In the genomic region with DNA sequence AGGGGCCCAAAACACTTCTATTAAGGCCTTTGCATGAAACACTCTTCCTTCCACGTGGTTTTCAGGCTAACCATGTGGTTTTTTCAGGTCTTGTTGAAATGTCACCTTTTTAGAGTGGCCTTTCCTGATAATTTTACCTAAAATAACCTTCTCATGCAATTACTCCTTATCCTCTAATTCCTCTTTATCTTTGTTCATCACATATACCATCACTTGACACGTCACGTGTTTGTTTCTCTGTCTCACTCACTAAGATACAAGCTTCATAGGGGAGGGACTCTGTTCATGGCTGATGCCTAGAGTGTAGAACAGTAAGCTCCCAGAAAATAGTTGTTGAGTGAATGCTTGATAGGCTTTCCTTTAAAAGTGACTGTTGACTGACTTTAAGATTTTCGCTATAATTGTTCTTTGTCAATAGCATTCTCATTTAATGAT, we compare ENCODE assay signal across 24 cellular contexts.
DNase-seq lines count a peak whose midpoint lies in the region; ATAC-seq and TF ChIP-seq lines count a peak whose summit lies in the region.
"Had no signal": no experiment of that assay in that cellular context is flagged by ENCODE, and none has a peak within 500 bp of the region (broad histone marks: within the 10 kb centered on the region; RNA-seq: fewer than 3 reads in every experiment).

No MANE protein-coding gene starts in this region.

- H3K36me3 ChIP-seq in left ventricle myocardium inferior (no peaks in the 10 kb centered on the region), HEK293 (ENCODE audit: control insufficient read depth in 2 of 2, insufficient read depth in 1 of 2, low read length in 2 of 2) (no peaks in the 10 kb centered on the region)

- H3K27ac ChIP-seq in left ventricle myocardium inferior (replicated peaks) = peak overlapping the region; percentile 1
- no peak overlapping the region for H3K27ac ChIP-seq in right cardiac atrium (ENCODE audit: low read length)
- no peak overlapping the region for H3K27ac ChIP-seq in HEK293 (ENCODE audit: extremely low read depth, low read depth, low read length)
- H3K27ac ChIP-seq: A549 had no signal

- H3K36me3 Mint-ChIP-seq in brain = no peaks in the 10 kb centered on the region
- H3K36me3 Mint-ChIP-seq in stimulated activated naive B cell treated with anti-CD40 and anti-IgM and Interleukin-4, amounts not matched to agents 10 μg/mL and 1 μg/mL and 100 μg/mL, for 72 hours = no peaks in the 10 kb centered on the region
- H3K36me3 Mint-ChIP-seq: activated naive CD8-positive, alpha-beta T cell treated with anti-CD3 and anti-CD28 coated beads, Interleukin-2, amount 10 ng/mL, durations not matched to agents 7 days and 5 days; naive B cell had no signal

- CTCF ChIA-PET in HEK293 (lab: Yijun Ruan, JAX) = no interaction called here

- no peak for ATAC-seq in right cardiac atrium
- ATAC-seq in stimulated activated naive B cell treated with anti-CD40 and anti-IgM and Interleukin-4, amounts not matched to agents 10 μg/mL and 1 μg/mL and 100 μg/mL, for 72 hours (replicated peaks) = peak; percentile 41 to 63
- no peak for ATAC-seq in esophagus mucosa
- ATAC-seq: A549, left ventricle myocardium superior had no signal

- H3K4me1 Mint-ChIP-seq in brain = peaks cover 15% of the 10 kb centered on the region
- peaks cover 12 to 26% of the 10 kb centered on the region in 2 donors for H3K4me1 Mint-ChIP-seq in stimulated activated naive B cell treated with anti-CD40 and anti-IgM and Interleukin-4, amounts not matched to agents 10 μg/mL and 1 μg/mL and 100 μg/mL, for 72 hours

- H3K4me3 ChIP-seq in left ventricle myocardium inferior = no peak overlapping the region
- no peak overlapping the region for H3K4me3 ChIP-seq in right cardiac atrium (ENCODE audit: low read length)
- no peak overlapping the region for H3K4me3 ChIP-seq in HEK293 (ENCODE audit: low read depth, low read length)
- H3K4me3 ChIP-seq: A549 had no signal

- H3K27me3 ChIP-seq in left ventricle myocardium inferior (ENCODE audit: low read depth) (no peaks in the 10 kb centered on the region), right cardiac atrium (ENCODE audit: control insufficient read depth, insufficient read depth) (no peaks in the 10 kb centered on the region)

- no peak for DNase-seq in left ventricle myocardium inferior
- no peak for DNase-seq in right cardiac atrium
- no peak for DNase-seq in stimulated activated naive B cell treated with anti-CD40 and anti-IgM and Interleukin-4, amounts not matched to agents 10 μg/mL and 1 μg/mL and 100 μg/mL, for 72 hours
- DNase-seq in COLO668 (lab: John Stamatoyannopoulos, UW; ENCODE audit: unreplicated experiment) = no peak
- DNase-seq in NCI-H82 treated with DMSO at 0.1 percent for 48 hours (lab: John Stamatoyannopoulos, UW; ENCODE audit: unreplicated experiment) = no peak
- DNase-seq: activated CD4-positive, alpha-beta T cell treated with anti-CD3 and anti-CD28 coated beads for 1 hour; activated naive CD8-positive, alpha-beta T cell treated with anti-CD3 and anti-CD28 coated beads, Interleukin-2, amount 10 ng/mL, durations not matched to agents 7 days and 5 days; activated T-cell treated with anti-CD3 and anti-CD28 coated beads for 4 hours; AML-193; left ventricle myocardium superior; naive B cell; NCI-H1105 treated with DMSO at 0.1 percent for 48 hours; NCI-H1930; NCI-H2227 treated with DMSO at 0.1 percent for 48 hours; nucleus accumbens; small intestine; stimulated activated CD8-positive, alpha-beta memory T cell treated with anti-CD3 and anti-CD28 coated beads, Interleukin-4, amount 100 ng/mL, for 48 hours; T-helper 1 cell; trophoblast cell had no signal

- no peaks in the 10 kb centered on the region for H3K9me3 ChIP-seq in left ventricle myocardium inferior (replicated peaks)
- H3K9me3 ChIP-seq in right cardiac atrium (ENCODE audit: control insufficient read depth, low read length) = no peaks in the 10 kb centered on the region
- no peaks in the 10 kb centered on the region for H3K9me3 ChIP-seq in HEK293 (ENCODE audit: control insufficient read depth, insufficient read depth, low read depth, low read length)
- H3K9me3 ChIP-seq: A549 had no signal

- TF ChIP-seq CTCF in left ventricle myocardium inferior (IDR thresholded peaks at IDR 0.05; ENCODE audit: borderline replicate concordance) (no peak), HEK293 (tag by site-specific recombination; IDR thresholded peaks at IDR 0.05) (no peak), brain (conservative IDR thresholded peaks at IDR 0.05) (no peak)

- POLR2A ChIA-PET in HEK293 (lab: Yijun Ruan, JAX) = no interaction called here

- H3K4me1 ChIP-seq in left ventricle myocardium inferior = peaks cover 85% of the 10 kb centered on the region
- H3K4me1 ChIP-seq in right cardiac atrium (ENCODE audit: control insufficient read depth, insufficient read depth, low read length) = peaks cover 3% of the 10 kb centered on the region
- peaks cover 16% of the 10 kb centered on the region; the same call in 1 of the 2 replicates for H3K4me1 ChIP-seq in HEK293 (ENCODE audit: control insufficient read depth, insufficient read depth, low read length)

- intact Hi-C loops in left ventricle myocardium inferior (cut with micrococcal nuclease) = no loop called here
- intact Hi-C loops in right cardiac atrium (cut with DNase I) = loop anchor here in 1 of 4 donors (10.0 kb wide), 1 partner anchor 98 kb away; no protein-coding TSS in a partner anchor

- peak overlapping the region in 3 of 5 experiments; percentile 22 to 67 (median 36) for H3K4me3 Mint-ChIP-seq in brain
- H3K4me3 Mint-ChIP-seq in stimulated activated naive B cell treated with anti-CD40 and anti-IgM and Interleukin-4, amounts not matched to agents 10 μg/mL and 1 μg/mL and 100 μg/mL, for 72 hours = no peak overlapping the region
- H3K4me3 Mint-ChIP-seq: activated naive CD8-positive, alpha-beta T cell treated with anti-CD3 and anti-CD28 coated beads, Interleukin-2, amount 10 ng/mL, durations not matched to agents 7 days and 5 days; central memory CD8-positive, alpha-beta T cell; naive B cell had no signal

- peak overlapping the region in 3 of 5 experiments; percentile 5 to 50 (median 40) for H3K27ac Mint-ChIP-seq in brain
- peak overlapping the region; percentile 72 for H3K27ac Mint-ChIP-seq in stimulated activated naive B cell treated with anti-CD40 and anti-IgM and Interleukin-4, amounts not matched to agents 10 μg/mL and 1 μg/mL and 100 μg/mL, for 72 hours
- H3K27ac Mint-ChIP-seq: activated naive CD8-positive, alpha-beta T cell treated with anti-CD3 and anti-CD28 coated beads, Interleukin-2, amount 10 ng/mL, durations not matched to agents 7 days and 5 days; naive B cell had no signal

- peaks cover 2% of the 10 kb centered on the region for H3K27me3 Mint-ChIP-seq in brain
- H3K27me3 Mint-ChIP-seq in stimulated activated naive B cell treated with anti-CD40 and anti-IgM and Interleukin-4, amounts not matched to agents 10 μg/mL and 1 μg/mL and 100 μg/mL, for 72 hours = no peaks in the 10 kb centered on the region
- H3K27me3 Mint-ChIP-seq: activated naive CD8-positive, alpha-beta T cell treated with anti-CD3 and anti-CD28 coated beads, Interleukin-2, amount 10 ng/mL, durations not matched to agents 7 days and 5 days; central memory CD8-positive, alpha-beta T cell; naive B cell had no signal

- 72% methylated on average over 4 of the region's 4 CpGs for WGBS in right cardiac atrium

- no peaks in the 10 kb centered on the region for H3K9me3 Mint-ChIP-seq in brain
- no peaks in the 10 kb centered on the region for H3K9me3 Mint-ChIP-seq in stimulated activated naive B cell treated with anti-CD40 and anti-IgM and Interleukin-4, amounts not matched to agents 10 μg/mL and 1 μg/mL and 100 μg/mL, for 72 hours
- H3K9me3 Mint-ChIP-seq: activated naive CD8-positive, alpha-beta T cell treated with anti-CD3 and anti-CD28 coated beads, Interleukin-2, amount 10 ng/mL, durations not matched to agents 7 days and 5 days; central memory CD8-positive, alpha-beta T cell; naive B cell had no signal

TF ChIP-seq in HEK293, 187 proteins besides CTCF, POLR2A, EP300 and RAD21:
- TF ChIP-seq ZBTB17 (tag by site-specific recombination; IDR thresholded peaks at IDR 0.05) (peak; percentile 51), ZNF311 (tag by site-specific recombination; IDR thresholded peaks at IDR 0.05; ENCODE audit: borderline replicate concordance) (no peak), GLI4 (tag by site-specific recombination; IDR thresholded peaks at IDR 0.05) (no peak), PRDM1 (tag by site-specific recombination; IDR thresholded peaks at IDR 0.05) (0 out of 2 replicates have a peak, but pooled peaks have one; percentile 11)
- TF ChIP-seq, protein P1, sequence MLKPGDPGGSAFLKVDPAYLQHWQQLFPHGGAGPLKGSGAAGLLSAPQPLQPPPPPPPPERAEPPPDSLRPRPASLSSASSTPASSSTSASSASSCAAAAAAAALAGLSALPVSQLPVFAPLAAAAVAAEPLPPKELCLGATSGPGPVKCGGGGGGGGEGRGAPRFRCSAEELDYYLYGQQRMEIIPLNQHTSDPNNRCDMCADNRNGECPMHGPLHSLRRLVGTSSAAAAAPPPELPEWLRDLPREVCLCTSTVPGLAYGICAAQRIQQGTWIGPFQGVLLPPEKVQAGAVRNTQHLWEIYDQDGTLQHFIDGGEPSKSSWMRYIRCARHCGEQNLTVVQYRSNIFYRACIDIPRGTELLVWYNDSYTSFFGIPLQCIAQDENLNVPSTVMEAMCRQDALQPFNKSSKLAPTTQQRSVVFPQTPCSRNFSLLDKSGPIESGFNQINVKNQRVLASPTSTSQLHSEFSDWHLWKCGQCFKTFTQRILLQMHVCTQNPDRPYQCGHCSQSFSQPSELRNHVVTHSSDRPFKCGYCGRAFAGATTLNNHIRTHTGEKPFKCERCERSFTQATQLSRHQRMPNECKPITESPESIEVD (tag by site-specific recombination; IDR thresholded peaks at IDR 0.05) = peak; percentile 13; the same call in 1 of the 2 replicates

Comparison
In these comparisons a context has a peak if more than half of its experiments do, and no peak if none do; other contexts are left out.
1. ATAC-seq: peak in stimulated activated naive B cell treated with anti-CD40 and anti-IgM and Interleukin-4, amounts not matched to agents 10 μg/mL and 1 μg/mL and 100 μg/mL, for 72 hours (2 of 2); none in right cardiac atrium (0 of 2) and esophagus mucosa (single experiment).
2. H3K4me3 Mint-ChIP-seq: peak in brain (3 of 5); none in stimulated activated naive B cell treated with anti-CD40 and anti-IgM and Interleukin-4, amounts not matched to agents 10 μg/mL and 1 μg/mL and 100 μg/mL, for 72 hours (0 of 2).